In the genomic region with DNA sequence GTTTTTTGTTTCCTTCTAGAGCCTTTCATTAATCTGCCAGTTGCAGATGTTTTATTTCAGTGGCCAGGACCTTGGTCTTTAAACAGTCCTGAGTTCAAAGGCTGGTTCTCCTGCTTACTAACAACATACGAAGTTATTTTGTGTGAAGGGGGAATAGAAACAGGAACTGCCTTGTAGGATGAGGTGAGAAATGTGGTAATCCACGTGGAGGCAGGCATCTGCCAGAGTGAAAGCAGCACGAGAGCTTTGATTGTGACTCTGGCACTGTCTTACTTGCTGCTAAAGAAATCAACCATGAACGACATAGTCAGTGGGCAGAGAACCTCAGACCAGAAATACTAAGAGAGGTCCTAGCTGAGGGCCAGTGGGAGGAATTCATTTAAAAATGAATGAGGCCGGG, we compare ENCODE assay signal across 9 cellular contexts. TPM values are rescaled to one million over a fixed set of nuclear protein-coding genes. Genes with fewer than 3 reads are reported as not detected.
DNase-seq lines count a peak whose midpoint lies in the region; ATAC-seq and TF ChIP-seq lines count a peak whose summit lies in the region.
"Had no signal": no experiment of that assay in that cellular context is flagged by ENCODE, and none has a peak within 500 bp of the region (broad histone marks: within the 10 kb centered on the region; RNA-seq: fewer than 3 reads in every experiment).

No MANE protein-coding gene starts in this region.

- intact Hi-C loops in activated CD4-positive, alpha-beta memory T cell treated with anti-CD3 and anti-CD28 coated beads for 36 hours (cut with micrococcal nuclease): no loop called here

- TF ChIP-seq CTCF in RWPE1 (conservative IDR thresholded peaks at IDR 0.05; ENCODE audit: low read depth): no peak
- no peak for TF ChIP-seq CTCF in BE2C (IDR thresholded peaks at IDR 0.05; ENCODE audit: low read depth, low read length)

- DNase-seq in activated CD4-positive, alpha-beta memory T cell treated with anti-CD3 and anti-CD28 coated beads for 36 hours: no peak
- no peak for DNase-seq in activated CD4-positive, alpha-beta memory T cell treated with anti-CD3 and anti-CD28 coated beads, Interleukin-2, amount 10 ng/mL, durations not matched to agents 7 days and 5 days
- DNase-seq in RWPE1 (ENCODE audit: low spot score): no peak
- DNase-seq in HPDE6-E6E7 (ENCODE audit: extremely low spot score): no peak
- no peak for DNase-seq in nucleus accumbens (lab: John Stamatoyannopoulos, UW)
- DNase-seq in BE2C: no peak
- DNase-seq: stimulated activated CD4-positive, alpha-beta T cell treated with anti-CD3 and anti-CD28 coated beads, Interleukin-1b, Interleukin-23, amount 100 ng/mL, for 48 hours had no signal

- no peak overlapping the region for H3K4me3 Mint-ChIP-seq in activated CD4-positive, alpha-beta memory T cell treated with anti-CD3 and anti-CD28 coated beads for 36 hours
- no peak overlapping the region for H3K4me3 Mint-ChIP-seq in activated CD4-positive, alpha-beta memory T cell treated with anti-CD3 and anti-CD28 coated beads, Interleukin-2, amount 10 ng/mL, durations not matched to agents 7 days and 5 days
- peak overlapping the region; percentile 6 for H3K4me3 Mint-ChIP-seq in stimulated activated memory B cell treated with anti-CD40 and anti-IgM and Interleukin-4, amounts not matched to agents 10 μg/mL and 1 μg/mL and 100 μg/mL, for 72 hours

- no peaks in the 10 kb centered on the region for H3K9me3 Mint-ChIP-seq in activated CD4-positive, alpha-beta memory T cell treated with anti-CD3 and anti-CD28 coated beads for 36 hours
- H3K9me3 Mint-ChIP-seq in activated CD4-positive, alpha-beta memory T cell treated with anti-CD3 and anti-CD28 coated beads, Interleukin-2, amount 10 ng/mL, durations not matched to agents 7 days and 5 days: no peaks in the 10 kb centered on the region
- H3K9me3 Mint-ChIP-seq in stimulated activated memory B cell treated with anti-CD40 and anti-IgM and Interleukin-4, amounts not matched to agents 10 μg/mL and 1 μg/mL and 100 μg/mL, for 72 hours: no peaks in the 10 kb centered on the region

- peaks cover 38% of the 10 kb centered on the region for H3K36me3 Mint-ChIP-seq in activated CD4-positive, alpha-beta memory T cell treated with anti-CD3 and anti-CD28 coated beads for 36 hours
- H3K36me3 Mint-ChIP-seq in activated CD4-positive, alpha-beta memory T cell treated with anti-CD3 and anti-CD28 coated beads, Interleukin-2, amount 10 ng/mL, durations not matched to agents 7 days and 5 days (ENCODE audit: low read depth): peaks cover 75% of the 10 kb centered on the region
- H3K36me3 Mint-ChIP-seq in stimulated activated memory B cell treated with anti-CD40 and anti-IgM and Interleukin-4, amounts not matched to agents 10 μg/mL and 1 μg/mL and 100 μg/mL, for 72 hours: peaks cover 53% of the 10 kb centered on the region

- H3K4me1 Mint-ChIP-seq in activated CD4-positive, alpha-beta memory T cell treated with anti-CD3 and anti-CD28 coated beads for 36 hours (ENCODE audit: low read depth): peaks cover 40% of the 10 kb centered on the region
- H3K4me1 Mint-ChIP-seq in activated CD4-positive, alpha-beta memory T cell treated with anti-CD3 and anti-CD28 coated beads, Interleukin-2, amount 10 ng/mL, durations not matched to agents 7 days and 5 days: peaks cover 34% of the 10 kb centered on the region
- peaks cover 60% of the 10 kb centered on the region for H3K4me1 Mint-ChIP-seq in stimulated activated memory B cell treated with anti-CD40 and anti-IgM and Interleukin-4, amounts not matched to agents 10 μg/mL and 1 μg/mL and 100 μg/mL, for 72 hours

- peaks cover 6% of the 10 kb centered on the region for H3K4me1 ChIP-seq in BE2C

- no peaks in the 10 kb centered on the region for H3K27me3 ChIP-seq in BE2C

- POLR2A ChIA-PET in activated CD4-positive, alpha-beta memory T cell treated with anti-CD3 and anti-CD28 coated beads for 36 hours (lab: Charles Lee): interaction anchor here (0.7 kb wide), 1 partner anchor 74 kb away, joined by 3 read pairs; the partner anchor contains the start of gene SRP9
- POLR2A ChIA-PET in activated CD4-positive, alpha-beta memory T cell treated with anti-CD3 and anti-CD28 coated beads, Interleukin-2, amount 10 ng/mL, durations not matched to agents 7 days and 5 days (lab: Charles Lee): interaction anchor here (1.2 kb wide), 1 partner anchor 28 kb away, joined by 4 read pairs; no protein-coding TSS in a partner anchor
- POLR2A ChIA-PET in RWPE1 (lab: Yijun Ruan, JAX; ENCODE audit: low non-redundant PET): no interaction called here

- H3K27me3 Mint-ChIP-seq in activated CD4-positive, alpha-beta memory T cell treated with anti-CD3 and anti-CD28 coated beads for 36 hours: no peaks in the 10 kb centered on the region
- H3K27me3 Mint-ChIP-seq in activated CD4-positive, alpha-beta memory T cell treated with anti-CD3 and anti-CD28 coated beads, Interleukin-2, amount 10 ng/mL, durations not matched to agents 7 days and 5 days: no peaks in the 10 kb centered on the region
- no peaks in the 10 kb centered on the region for H3K27me3 Mint-ChIP-seq in stimulated activated memory B cell treated with anti-CD40 and anti-IgM and Interleukin-4, amounts not matched to agents 10 μg/mL and 1 μg/mL and 100 μg/mL, for 72 hours

- no peaks in the 10 kb centered on the region for H3K36me3 ChIP-seq in BE2C

- CTCF ChIA-PET in activated CD4-positive, alpha-beta memory T cell treated with anti-CD3 and anti-CD28 coated beads for 36 hours (lab: Charles Lee): interaction anchor here (1.1 to 1.8 kb wide), 2 partner anchors 74 to 377 kb away, joined by 3 to 5 read pairs; partner anchors contain the start of gene SRP9
- CTCF ChIA-PET in activated CD4-positive, alpha-beta memory T cell treated with anti-CD3 and anti-CD28 coated beads, Interleukin-2, amount 10 ng/mL, durations not matched to agents 7 days and 5 days (lab: Charles Lee): no interaction called here
- CTCF ChIA-PET in RWPE1 (lab: Yijun Ruan, JAX): interaction anchor here (0.9 kb wide), 1 partner anchor 377 kb away, joined by 3 read pairs; no protein-coding TSS in a partner anchor

- H3K27ac Mint-ChIP-seq in activated CD4-positive, alpha-beta memory T cell treated with anti-CD3 and anti-CD28 coated beads for 36 hours: peak overlapping the region; percentile 67
- H3K27ac Mint-ChIP-seq in activated CD4-positive, alpha-beta memory T cell treated with anti-CD3 and anti-CD28 coated beads, Interleukin-2, amount 10 ng/mL, durations not matched to agents 7 days and 5 days: no peak overlapping the region
- H3K27ac Mint-ChIP-seq in stimulated activated memory B cell treated with anti-CD40 and anti-IgM and Interleukin-4, amounts not matched to agents 10 μg/mL and 1 μg/mL and 100 μg/mL, for 72 hours: peak overlapping the region; percentile 87

- peak overlapping the region; percentile 2; the same call in 1 of the 2 replicates for H3K27ac ChIP-seq in RWPE1

- peak; percentile 58 for ATAC-seq in HG02938 (IDR thresholded peaks at IDR 0.05; ENCODE audit: unreplicated experiment)
- ATAC-seq in stimulated activated memory B cell treated with anti-CD40 and anti-IgM and Interleukin-4, amounts not matched to agents 10 μg/mL and 1 μg/mL and 100 μg/mL, for 72 hours: peak; percentile 74

- no peak overlapping the region for H3K4me3 ChIP-seq in BE2C (ENCODE audit: low read depth, low read length)

- H3K9me3 ChIP-seq in BE2C: no peaks in the 10 kb centered on the region

RNA-seq across cellular contexts. Expression of gene TMEM63A, which starts 30.4 kb away (rescaled TPM):
- 10 to 100 TPM; 52.2 to 59.1 TPM for total RNA-seq in activated CD4-positive, alpha-beta memory T cell treated with anti-CD3 and anti-CD28 coated beads for 36 hours
- total RNA-seq in activated CD4-positive, alpha-beta memory T cell treated with anti-CD3 and anti-CD28 coated beads, Interleukin-2, amount 10 ng/mL, durations not matched to agents 7 days and 5 days: 100 to 1,000 TPM; 126 to 127 TPM
- polyA plus RNA-seq in BE2C (2012; ENCODE audit: insufficient read depth, insufficient read length, low read depth): 0.59 TPM

RNA-seq across cellular contexts. Expression of gene LEFTY1, which starts 37.1 kb away (rescaled TPM):
- under 1 TPM in 1 of 2 experiments, not detected in 1; 0.19 TPM for total RNA-seq in activated CD4-positive, alpha-beta memory T cell treated with anti-CD3 and anti-CD28 coated beads for 36 hours
- not detected for total RNA-seq in activated CD4-positive, alpha-beta memory T cell treated with anti-CD3 and anti-CD28 coated beads, Interleukin-2, amount 10 ng/mL, durations not matched to agents 7 days and 5 days
- not detected for polyA plus RNA-seq in BE2C (2012; ENCODE audit: insufficient read depth, insufficient read length, low read depth)

RNA-seq across cellular contexts. Expression of gene EPHX1, which starts 41.9 kb away (rescaled TPM):
- 1 to 10 TPM; 2.6 to 2.8 TPM for total RNA-seq in activated CD4-positive, alpha-beta memory T cell treated with anti-CD3 and anti-CD28 coated beads for 36 hours
- 1 to 10 TPM in 1 of 2 experiments, under 1 TPM in 1; 0.93 to 1.0 TPM for total RNA-seq in activated CD4-positive, alpha-beta memory T cell treated with anti-CD3 and anti-CD28 coated beads, Interleukin-2, amount 10 ng/mL, durations not matched to agents 7 days and 5 days
- 19.8 TPM for polyA plus RNA-seq in BE2C (2012; ENCODE audit: insufficient read depth, insufficient read length, low read depth)
